1 cellular context compared by ENCODE assay signal in the genomic region with DNA sequence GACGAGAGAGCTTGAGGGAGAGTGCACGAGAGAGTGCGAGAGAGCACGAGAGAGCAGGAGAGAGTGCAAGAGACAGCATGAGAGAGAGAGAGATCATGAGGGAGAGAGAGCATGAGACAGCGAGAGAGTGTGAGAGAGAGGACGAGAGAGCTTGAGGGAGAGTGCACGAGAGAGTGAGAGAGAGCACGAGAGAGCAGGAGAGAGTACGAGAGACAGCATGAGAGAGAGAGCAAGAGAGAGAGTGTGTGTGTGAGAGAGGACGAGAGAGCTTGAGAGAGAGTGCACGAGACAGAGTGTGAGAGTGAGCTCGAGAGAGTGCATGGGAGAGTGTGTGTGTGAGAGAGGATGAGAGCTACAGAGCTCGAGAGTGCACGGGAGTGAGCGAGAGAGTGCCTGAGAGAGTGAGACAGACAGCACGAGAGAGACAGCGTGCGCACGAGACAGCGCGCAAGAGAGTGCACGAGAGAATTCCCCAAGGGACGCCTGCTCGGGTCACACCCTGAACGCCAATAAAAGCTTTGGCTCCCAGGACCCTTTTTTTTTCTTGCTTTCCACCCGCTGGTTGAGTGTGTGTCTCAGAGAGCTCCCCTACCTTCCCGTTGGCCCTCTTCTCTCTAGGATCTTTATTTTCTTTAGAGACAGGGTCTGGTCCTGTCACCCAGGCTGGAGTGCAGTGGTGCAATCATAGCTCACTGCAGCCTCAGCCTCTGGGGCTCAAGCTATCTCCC.
A peak's percentile ranks its signal among the peaks of the same experiment; 100 is the strongest.
TF ChIP-seq lines count a peak whose summit lies in the region.

No MANE protein-coding gene starts in this region.

TF ChIP-seq in K562, 482 proteins besides CTCF, POLR2A, EP300 and RAD21 (continued from another document):
- no peak for TF ChIP-seq SUPT5H (IDR thresholded peaks at IDR 0.05)
- TF ChIP-seq FOXK2 (conservative IDR thresholded peaks at IDR 0.05 in 1 of 2, IDR thresholded peaks at IDR 0.05 in 1 of 2; ENCODE audit: low read depth in 2 of 2) = 0 out of 4 replicates have a peak, but pooled peaks of 1 of the 2 experiments have one; percentile 12
- no peak for TF ChIP-seq POLR2H (tag; IDR thresholded peaks at IDR 0.05; ENCODE audit: low read depth)
- no peak for TF ChIP-seq MCM3 (IDR thresholded peaks at IDR 0.05)
- TF ChIP-seq, protein P1, sequence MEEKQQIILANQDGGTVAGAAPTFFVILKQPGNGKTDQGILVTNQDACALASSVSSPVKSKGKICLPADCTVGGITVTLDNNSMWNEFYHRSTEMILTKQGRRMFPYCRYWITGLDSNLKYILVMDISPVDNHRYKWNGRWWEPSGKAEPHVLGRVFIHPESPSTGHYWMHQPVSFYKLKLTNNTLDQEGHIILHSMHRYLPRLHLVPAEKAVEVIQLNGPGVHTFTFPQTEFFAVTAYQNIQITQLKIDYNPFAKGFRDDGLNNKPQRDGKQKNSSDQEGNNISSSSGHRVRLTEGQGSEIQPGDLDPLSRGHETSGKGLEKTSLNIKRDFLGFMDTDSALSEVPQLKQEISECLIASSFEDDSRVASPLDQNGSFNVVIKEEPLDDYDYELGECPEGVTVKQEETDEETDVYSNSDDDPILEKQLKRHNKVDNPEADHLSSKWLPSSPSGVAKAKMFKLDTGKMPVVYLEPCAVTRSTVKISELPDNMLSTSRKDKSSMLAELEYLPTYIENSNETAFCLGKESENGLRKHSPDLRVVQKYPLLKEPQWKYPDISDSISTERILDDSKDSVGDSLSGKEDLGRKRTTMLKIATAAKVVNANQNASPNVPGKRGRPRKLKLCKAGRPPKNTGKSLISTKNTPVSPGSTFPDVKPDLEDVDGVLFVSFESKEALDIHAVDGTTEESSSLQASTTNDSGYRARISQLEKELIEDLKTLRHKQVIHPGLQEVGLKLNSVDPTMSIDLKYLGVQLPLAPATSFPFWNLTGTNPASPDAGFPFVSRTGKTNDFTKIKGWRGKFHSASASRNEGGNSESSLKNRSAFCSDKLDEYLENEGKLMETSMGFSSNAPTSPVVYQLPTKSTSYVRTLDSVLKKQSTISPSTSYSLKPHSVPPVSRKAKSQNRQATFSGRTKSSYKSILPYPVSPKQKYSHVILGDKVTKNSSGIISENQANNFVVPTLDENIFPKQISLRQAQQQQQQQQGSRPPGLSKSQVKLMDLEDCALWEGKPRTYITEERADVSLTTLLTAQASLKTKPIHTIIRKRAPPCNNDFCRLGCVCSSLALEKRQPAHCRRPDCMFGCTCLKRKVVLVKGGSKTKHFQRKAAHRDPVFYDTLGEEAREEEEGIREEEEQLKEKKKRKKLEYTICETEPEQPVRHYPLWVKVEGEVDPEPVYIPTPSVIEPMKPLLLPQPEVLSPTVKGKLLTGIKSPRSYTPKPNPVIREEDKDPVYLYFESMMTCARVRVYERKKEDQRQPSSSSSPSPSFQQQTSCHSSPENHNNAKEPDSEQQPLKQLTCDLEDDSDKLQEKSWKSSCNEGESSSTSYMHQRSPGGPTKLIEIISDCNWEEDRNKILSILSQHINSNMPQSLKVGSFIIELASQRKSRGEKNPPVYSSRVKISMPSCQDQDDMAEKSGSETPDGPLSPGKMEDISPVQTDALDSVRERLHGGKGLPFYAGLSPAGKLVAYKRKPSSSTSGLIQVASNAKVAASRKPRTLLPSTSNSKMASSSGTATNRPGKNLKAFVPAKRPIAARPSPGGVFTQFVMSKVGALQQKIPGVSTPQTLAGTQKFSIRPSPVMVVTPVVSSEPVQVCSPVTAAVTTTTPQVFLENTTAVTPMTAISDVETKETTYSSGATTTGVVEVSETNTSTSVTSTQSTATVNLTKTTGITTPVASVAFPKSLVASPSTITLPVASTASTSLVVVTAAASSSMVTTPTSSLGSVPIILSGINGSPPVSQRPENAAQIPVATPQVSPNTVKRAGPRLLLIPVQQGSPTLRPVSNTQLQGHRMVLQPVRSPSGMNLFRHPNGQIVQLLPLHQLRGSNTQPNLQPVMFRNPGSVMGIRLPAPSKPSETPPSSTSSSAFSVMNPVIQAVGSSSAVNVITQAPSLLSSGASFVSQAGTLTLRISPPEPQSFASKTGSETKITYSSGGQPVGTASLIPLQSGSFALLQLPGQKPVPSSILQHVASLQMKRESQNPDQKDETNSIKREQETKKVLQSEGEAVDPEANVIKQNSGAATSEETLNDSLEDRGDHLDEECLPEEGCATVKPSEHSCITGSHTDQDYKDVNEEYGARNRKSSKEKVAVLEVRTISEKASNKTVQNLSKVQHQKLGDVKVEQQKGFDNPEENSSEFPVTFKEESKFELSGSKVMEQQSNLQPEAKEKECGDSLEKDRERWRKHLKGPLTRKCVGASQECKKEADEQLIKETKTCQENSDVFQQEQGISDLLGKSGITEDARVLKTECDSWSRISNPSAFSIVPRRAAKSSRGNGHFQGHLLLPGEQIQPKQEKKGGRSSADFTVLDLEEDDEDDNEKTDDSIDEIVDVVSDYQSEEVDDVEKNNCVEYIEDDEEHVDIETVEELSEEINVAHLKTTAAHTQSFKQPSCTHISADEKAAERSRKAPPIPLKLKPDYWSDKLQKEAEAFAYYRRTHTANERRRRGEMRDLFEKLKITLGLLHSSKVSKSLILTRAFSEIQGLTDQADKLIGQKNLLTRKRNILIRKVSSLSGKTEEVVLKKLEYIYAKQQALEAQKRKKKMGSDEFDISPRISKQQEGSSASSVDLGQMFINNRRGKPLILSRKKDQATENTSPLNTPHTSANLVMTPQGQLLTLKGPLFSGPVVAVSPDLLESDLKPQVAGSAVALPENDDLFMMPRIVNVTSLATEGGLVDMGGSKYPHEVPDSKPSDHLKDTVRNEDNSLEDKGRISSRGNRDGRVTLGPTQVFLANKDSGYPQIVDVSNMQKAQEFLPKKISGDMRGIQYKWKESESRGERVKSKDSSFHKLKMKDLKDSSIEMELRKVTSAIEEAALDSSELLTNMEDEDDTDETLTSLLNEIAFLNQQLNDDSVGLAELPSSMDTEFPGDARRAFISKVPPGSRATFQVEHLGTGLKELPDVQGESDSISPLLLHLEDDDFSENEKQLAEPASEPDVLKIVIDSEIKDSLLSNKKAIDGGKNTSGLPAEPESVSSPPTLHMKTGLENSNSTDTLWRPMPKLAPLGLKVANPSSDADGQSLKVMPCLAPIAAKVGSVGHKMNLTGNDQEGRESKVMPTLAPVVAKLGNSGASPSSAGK (IDR thresholded peaks at IDR 0.05) = peak; percentile 94
- TF ChIP-seq SRF (CRISPR knock-in tag; IDR thresholded peaks at IDR 0.05) = no peak
- peak; percentile 96 for TF ChIP-seq BHLHE40 (IDR thresholded peaks at IDR 0.05; ENCODE audit: low read length)
- TF ChIP-seq ZNF766 (CRISPR knock-in tag; conservative IDR thresholded peaks at IDR 0.05) = no peak
- TF ChIP-seq, protein P2, sequence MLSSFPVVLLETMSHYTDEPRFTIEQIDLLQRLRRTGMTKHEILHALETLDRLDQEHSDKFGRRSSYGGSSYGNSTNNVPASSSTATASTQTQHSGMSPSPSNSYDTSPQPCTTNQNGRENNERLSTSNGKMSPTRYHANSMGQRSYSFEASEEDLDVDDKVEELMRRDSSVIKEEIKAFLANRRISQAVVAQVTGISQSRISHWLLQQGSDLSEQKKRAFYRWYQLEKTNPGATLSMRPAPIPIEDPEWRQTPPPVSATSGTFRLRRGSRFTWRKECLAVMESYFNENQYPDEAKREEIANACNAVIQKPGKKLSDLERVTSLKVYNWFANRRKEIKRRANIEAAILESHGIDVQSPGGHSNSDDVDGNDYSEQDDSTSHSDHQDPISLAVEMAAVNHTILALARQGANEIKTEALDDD (IDR thresholded peaks at IDR 0.05) = no peak
- no peak for TF ChIP-seq CBX3 (IDR thresholded peaks at IDR 0.05; ENCODE audit: borderline replicate concordance in 1 of 2, low read length in 2 of 2)
- TF ChIP-seq KDM4B (IDR thresholded peaks at IDR 0.05; ENCODE audit: borderline replicate concordance in 2 of 2, low read depth in 1 of 2) = no peak
- TF ChIP-seq SREBF1 (IDR thresholded peaks at IDR 0.05; ENCODE audit: borderline replicate concordance, low read depth, low read length) = no peak
- TF ChIP-seq, protein P3, sequence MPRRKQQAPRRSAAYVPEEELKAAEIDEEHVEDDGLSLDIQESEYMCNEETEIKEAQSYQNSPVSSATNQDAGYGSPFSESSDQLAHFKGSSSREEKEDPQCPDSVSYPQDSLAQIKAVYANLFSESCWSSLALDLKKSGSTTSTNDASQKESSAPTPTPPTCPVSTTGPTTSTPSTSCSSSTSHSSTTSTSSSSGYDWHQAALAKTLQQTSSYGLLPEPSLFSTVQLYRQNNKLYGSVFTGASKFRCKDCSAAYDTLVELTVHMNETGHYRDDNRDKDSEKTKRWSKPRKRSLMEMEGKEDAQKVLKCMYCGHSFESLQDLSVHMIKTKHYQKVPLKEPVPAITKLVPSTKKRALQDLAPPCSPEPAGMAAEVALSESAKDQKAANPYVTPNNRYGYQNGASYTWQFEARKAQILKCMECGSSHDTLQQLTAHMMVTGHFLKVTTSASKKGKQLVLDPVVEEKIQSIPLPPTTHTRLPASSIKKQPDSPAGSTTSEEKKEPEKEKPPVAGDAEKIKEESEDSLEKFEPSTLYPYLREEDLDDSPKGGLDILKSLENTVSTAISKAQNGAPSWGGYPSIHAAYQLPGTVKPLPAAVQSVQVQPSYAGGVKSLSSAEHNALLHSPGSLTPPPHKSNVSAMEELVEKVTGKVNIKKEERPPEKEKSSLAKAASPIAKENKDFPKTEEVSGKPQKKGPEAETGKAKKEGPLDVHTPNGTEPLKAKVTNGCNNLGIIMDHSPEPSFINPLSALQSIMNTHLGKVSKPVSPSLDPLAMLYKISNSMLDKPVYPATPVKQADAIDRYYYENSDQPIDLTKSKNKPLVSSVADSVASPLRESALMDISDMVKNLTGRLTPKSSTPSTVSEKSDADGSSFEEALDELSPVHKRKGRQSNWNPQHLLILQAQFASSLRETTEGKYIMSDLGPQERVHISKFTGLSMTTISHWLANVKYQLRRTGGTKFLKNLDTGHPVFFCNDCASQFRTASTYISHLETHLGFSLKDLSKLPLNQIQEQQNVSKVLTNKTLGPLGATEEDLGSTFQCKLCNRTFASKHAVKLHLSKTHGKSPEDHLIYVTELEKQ (CRISPR knock-in tag; IDR thresholded peaks at IDR 0.05) = no peak
- no peak for TF ChIP-seq MYBL2 (IDR thresholded peaks at IDR 0.05; ENCODE audit: low read depth)
- TF ChIP-seq MYBL2 (CRISPR knock-in tag; IDR thresholded peaks at IDR 0.05; ENCODE audit: borderline replicate concordance) = no peak
- TF ChIP-seq CHD4 (IDR thresholded peaks at IDR 0.05; ENCODE audit: insufficient read depth, insufficient replicate concordance, low read depth, low read length, poor library complexity, severe bottlenecking) = no peak
- no peak for TF ChIP-seq MED1 (CRISPR knock-in tag; IDR thresholded peaks at IDR 0.05; ENCODE audit: borderline replicate concordance)
- no peak for TF ChIP-seq HCFC1 (IDR thresholded peaks at IDR 0.05; ENCODE audit: low read depth, low read length)
- TF ChIP-seq, protein P4, sequence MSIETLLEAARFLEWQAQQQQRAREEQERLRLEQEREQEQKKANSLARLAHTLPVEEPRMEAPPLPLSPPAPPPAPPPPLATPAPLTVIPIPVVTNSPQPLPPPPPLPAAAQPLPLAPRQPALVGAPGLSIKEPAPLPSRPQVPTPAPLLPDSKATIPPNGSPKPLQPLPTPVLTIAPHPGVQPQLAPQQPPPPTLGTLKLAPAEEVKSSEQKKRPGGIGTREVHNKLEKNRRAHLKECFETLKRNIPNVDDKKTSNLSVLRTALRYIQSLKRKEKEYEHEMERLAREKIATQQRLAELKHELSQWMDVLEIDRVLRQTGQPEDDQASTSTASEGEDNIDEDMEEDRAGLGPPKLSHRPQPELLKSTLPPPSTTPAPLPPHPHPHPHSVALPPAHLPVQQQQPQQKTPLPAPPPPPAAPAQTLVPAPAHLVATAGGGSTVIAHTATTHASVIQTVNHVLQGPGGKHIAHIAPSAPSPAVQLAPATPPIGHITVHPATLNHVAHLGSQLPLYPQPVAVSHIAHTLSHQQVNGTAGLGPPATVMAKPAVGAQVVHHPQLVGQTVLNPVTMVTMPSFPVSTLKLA (conservative IDR thresholded peaks at IDR 0.05) = 0 out of 4 replicates have a peak, but pooled peaks of 1 of the 2 experiments have one; percentile 29
- TF ChIP-seq KLF13 (tag; IDR thresholded peaks at IDR 0.05; ENCODE audit: borderline replicate concordance, low read depth) = no peak
- TF ChIP-seq NELFE (IDR thresholded peaks at IDR 0.05; ENCODE audit: insufficient read depth, insufficient read length) = no peak
- TF ChIP-seq HDAC3 (IDR thresholded peaks at IDR 0.05; ENCODE audit: borderline replicate concordance, partially characterized antibody) = no peak
- TF ChIP-seq HEY1 (CRISPR knock-in tag; IDR thresholded peaks at IDR 0.05; ENCODE audit: borderline replicate concordance) = no peak
- no peak for TF ChIP-seq KAT8 (IDR thresholded peaks at IDR 0.05; ENCODE audit: low read depth)
- TF ChIP-seq, protein P5, sequence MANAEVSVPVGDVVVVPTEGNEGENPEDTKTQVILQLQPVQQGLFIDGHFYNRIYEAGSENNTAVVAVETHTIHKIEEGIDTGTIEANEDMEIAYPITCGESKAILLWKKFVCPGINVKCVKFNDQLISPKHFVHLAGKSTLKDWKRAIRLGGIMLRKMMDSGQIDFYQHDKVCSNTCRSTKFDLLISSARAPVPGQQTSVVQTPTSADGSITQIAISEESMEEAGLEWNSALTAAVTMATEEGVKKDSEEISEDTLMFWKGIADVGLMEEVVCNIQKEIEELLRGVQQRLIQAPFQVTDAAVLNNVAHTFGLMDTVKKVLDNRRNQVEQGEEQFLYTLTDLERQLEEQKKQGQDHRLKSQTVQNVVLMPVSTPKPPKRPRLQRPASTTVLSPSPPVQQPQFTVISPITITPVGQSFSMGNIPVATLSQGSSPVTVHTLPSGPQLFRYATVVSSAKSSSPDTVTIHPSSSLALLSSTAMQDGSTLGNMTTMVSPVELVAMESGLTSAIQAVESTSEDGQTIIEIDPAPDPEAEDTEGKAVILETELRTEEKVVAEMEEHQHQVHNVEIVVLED (CRISPR knock-in tag; IDR thresholded peaks at IDR 0.05) = no peak
- TF ChIP-seq GTF2F1 (IDR thresholded peaks at IDR 0.05; ENCODE audit: low read depth, low read length) = no peak
- TF ChIP-seq HNRNPL (IDR thresholded peaks at IDR 0.05; ENCODE audit: low read depth, low read length) = no peak
- TF ChIP-seq MYC (IDR thresholded peaks at IDR 0.05; ENCODE audit: low read depth, low read length) = no peak
- TF ChIP-seq MYC (CRISPR knock-in tag; IDR thresholded peaks at IDR 0.05; ENCODE audit: borderline replicate concordance, low read depth) = no peak
- no peak for TF ChIP-seq ZNF124 (CRISPR knock-in tag; IDR thresholded peaks at IDR 0.05)
TF ChIP-seq in K562: peak in this region for 30.
